In the genomic region with DNA sequence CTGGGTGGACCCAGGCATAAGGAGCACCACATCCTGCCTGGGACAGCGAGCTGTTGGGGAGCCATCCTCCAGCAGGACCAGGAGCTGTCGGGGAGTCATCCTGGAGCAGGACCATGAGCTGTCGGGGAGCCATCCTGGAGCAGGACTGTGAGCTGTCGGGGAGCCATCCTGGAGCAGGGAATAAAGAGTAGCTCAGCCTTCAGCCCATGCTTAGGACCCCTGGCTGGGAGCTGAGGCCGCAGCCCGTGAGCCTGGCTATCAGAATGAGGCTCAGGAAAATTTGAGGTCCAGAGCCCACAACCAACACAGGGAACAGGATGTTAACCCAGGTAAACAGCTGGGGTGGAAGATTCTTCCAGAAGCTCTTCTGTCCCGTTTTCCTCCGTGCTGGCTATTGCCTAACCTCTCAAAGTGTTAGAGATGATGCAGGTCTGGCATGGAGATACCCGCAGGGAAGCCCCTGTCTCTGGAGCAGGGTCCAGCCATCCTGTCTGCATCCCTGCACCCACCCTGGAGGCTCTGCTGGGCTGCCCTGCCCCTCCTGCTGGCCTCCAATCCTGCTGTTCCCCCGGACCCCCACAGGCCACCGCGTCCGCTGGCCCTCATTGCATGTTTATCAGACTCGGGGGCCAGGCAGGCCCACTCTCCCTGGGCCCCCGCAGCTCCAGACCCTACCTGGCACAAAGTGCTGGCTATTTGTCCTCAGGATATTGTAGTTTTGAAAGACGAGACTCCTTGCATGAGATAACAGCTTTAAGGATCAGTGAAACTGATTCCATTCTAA, we compare ENCODE assay signal across 22 cellular contexts.
"Had no signal": no experiment of that assay in that cellular context is flagged by ENCODE, and none has a peak within 500 bp of the region (broad histone marks: within the 10 kb centered on the region; RNA-seq: fewer than 3 reads in every experiment).

No MANE protein-coding gene starts in this region.

- H3K27ac Mint-ChIP-seq: activated B cell treated with CpG ODN at 0.5 μM for 24 hours; activated naive CD8-positive, alpha-beta T cell; activated T-helper 2 cell treated with anti-CD3 and anti-CD28 coated beads, Interferon-gamma antibody, Interleukin-2, Interleukin-4, amounts not matched to agents 10 μg/mL and 5 μg/mL and 100 μg/mL, durations not matched to agents 14 hours and 24 hours and 36 hours; effector memory CD8-positive, alpha-beta T cell; immature natural killer cell; nephron; stimulated activated naive B cell treated with anti-CD40 and anti-IgM and Interleukin-4, amounts not matched to agents 10 μg/mL and 1 μg/mL and 100 μg/mL, for 72 hours; T-cell had no signal

- H3K4me1 Mint-ChIP-seq: activated B cell treated with CpG ODN at 0.5 μM for 24 hours; immature natural killer cell; stimulated activated naive B cell treated with anti-CD40 and anti-IgM and Interleukin-4, amounts not matched to agents 10 μg/mL and 1 μg/mL and 100 μg/mL, for 72 hours; T-cell had no signal

- H3K9me3 Mint-ChIP-seq: activated B cell treated with CpG ODN at 0.5 μM for 24 hours; activated T-cell treated with anti-CD3 and anti-CD28 coated beads, Interleukin-2, amount 50 U/mL, for 4 hours; activated T-helper 2 cell treated with anti-CD3 and anti-CD28 coated beads, Interferon-gamma antibody, Interleukin-2, Interleukin-4, amounts not matched to agents 10 μg/mL and 5 μg/mL and 100 μg/mL, durations not matched to agents 14 hours and 24 hours and 36 hours; brain; effector memory CD8-positive, alpha-beta T cell; immature natural killer cell; nephron; T-cell had no signal

- H3K36me3 Mint-ChIP-seq: activated naive CD8-positive, alpha-beta T cell; brain; immature natural killer cell; stimulated activated naive B cell treated with anti-CD40 and anti-IgM and Interleukin-4, amounts not matched to agents 10 μg/mL and 1 μg/mL and 100 μg/mL, for 72 hours; T-cell had no signal

- ATAC-seq: activated T-cell treated with anti-CD3 and anti-CD28 coated beads, Interleukin-2, amount 50 U/mL, for 4 hours; effector memory CD8-positive, alpha-beta T cell; gastroesophageal sphincter; T-cell had no signal

- DNase-seq: activated B cell treated with CpG ODN at 0.5 μM for 24 hours; activated CD4-positive, alpha-beta T cell treated with anti-CD3 and anti-CD28 coated beads, Interleukin-2, amount 50 U/mL, for 1 hour; activated naive CD4-positive, alpha-beta T cell; activated T-cell treated with anti-CD3 and anti-CD28 coated beads, Interleukin-2, amount 50 U/mL, for 4 hours; cerebellar nuclear complex; dorsolateral prefrontal cortex; effector memory CD8-positive, alpha-beta T cell; hypothalamus; immature natural killer cell; mesenchymal stem cell; ovary; retina; stimulated activated CD4-positive, alpha-beta T cell treated with anti-CD3 and anti-CD28 coated beads, Interleukin-15, amount 100 ng/mL, for 24 hours; stimulated activated naive B cell treated with anti-CD40 and anti-IgM and Interleukin-4, amounts not matched to agents 10 μg/mL and 1 μg/mL and 100 μg/mL, for 72 hours; T-cell; testis; transverse colon had no signal

- H3K27me3 Mint-ChIP-seq: activated B cell treated with CpG ODN at 0.5 μM for 24 hours; activated naive CD8-positive, alpha-beta T cell; brain; effector memory CD8-positive, alpha-beta T cell; T-cell had no signal

- H3K4me3 Mint-ChIP-seq: activated B cell treated with CpG ODN at 0.5 μM for 24 hours; activated naive CD8-positive, alpha-beta T cell; activated T-cell treated with anti-CD3 and anti-CD28 coated beads, Interleukin-2, amount 50 U/mL, for 4 hours; brain; effector memory CD8-positive, alpha-beta T cell; immature natural killer cell; nephron; stimulated activated naive B cell treated with anti-CD40 and anti-IgM and Interleukin-4, amounts not matched to agents 10 μg/mL and 1 μg/mL and 100 μg/mL, for 72 hours; T-cell had no signal
